ENCODE assay signal across 15 cellular contexts in the genomic region with DNA sequence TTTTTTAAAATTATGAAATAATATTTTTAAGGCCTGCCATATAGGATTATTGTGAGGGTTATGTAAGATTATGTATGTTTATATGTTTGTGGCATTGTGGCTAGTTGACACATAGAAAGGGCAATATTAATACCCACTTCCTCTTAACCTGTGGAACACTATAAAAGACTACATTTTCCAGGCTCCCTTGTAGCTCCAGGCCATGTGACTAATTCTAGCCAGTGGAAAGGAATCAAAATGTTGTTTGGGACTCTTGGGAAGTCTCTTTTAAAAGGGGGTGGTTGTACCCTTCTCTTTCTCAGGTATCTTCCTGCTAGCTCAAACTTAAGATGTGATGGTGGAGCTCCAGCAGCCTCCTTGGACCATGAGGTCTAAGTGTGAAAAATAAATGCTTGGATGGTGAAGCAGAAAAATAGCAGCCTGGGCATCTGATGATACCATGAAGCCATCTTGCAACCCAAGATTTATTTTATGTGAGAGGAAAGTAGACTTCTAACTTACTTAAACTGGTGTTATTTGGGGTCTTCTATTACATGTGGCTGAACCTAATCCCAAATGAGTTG. TPM values are rescaled to one million over a fixed set of nuclear protein-coding genes. Genes with fewer than 3 reads are reported as not detected.
A peak's percentile ranks its signal among the peaks of the same experiment; 100 is the strongest.
DNase-seq lines count a peak whose midpoint lies in the region; ATAC-seq, FAIRE-seq and TF ChIP-seq lines count a peak whose summit lies in the region.
"Had no signal": no experiment of that assay in that cellular context is flagged by ENCODE, and none has a peak within 500 bp of the region (broad histone marks: within the 10 kb centered on the region; RNA-seq: fewer than 3 reads in every experiment).

No MANE protein-coding gene starts in this region.

- no peak overlapping the region for H3K4me3 ChIP-seq in PC-3 (ENCODE audit: low read length)
- H3K4me3 ChIP-seq in H1 (ENCODE audit: extremely low read depth in 1 of 4, insufficient read depth in 2 of 4, low read depth in 3 of 4, low read length in 4 of 4), result no peak overlapping the region
- H3K4me3 ChIP-seq: BLaER1 had no signal

- H2BK120ac ChIP-seq in H1 (replicated peaks; ENCODE audit: low read depth, low read length) (no peak overlapping the region), H9 (ENCODE audit: low read depth, low read length, poor library complexity, severe bottlenecking) (no peak overlapping the region)

- H3K4me1 Mint-ChIP-seq in H9, result peaks cover 2 to 19% of the 10 kb centered on the region in 2 experiments; a peak in 2 of 4 replicates
- H3K4me1 Mint-ChIP-seq: CD4-positive, CD25-positive, alpha-beta regulatory T cell had no signal

- TF ChIP-seq POLR2A in H1 (IDR thresholded peaks at IDR 0.05; ENCODE audit: control extremely low read depth in 1 of 2, low read depth in 2 of 2, low read length in 2 of 2), result no peak
- no peak for TF ChIP-seq POLR2A in GM12891 (IDR thresholded peaks at IDR 0.05; ENCODE audit: low read depth, low read length)

- no peak for TF ChIP-seq RAD21 in Ishikawa (IDR thresholded peaks at IDR 0.05; ENCODE audit: low read depth)
- TF ChIP-seq RAD21 in H1 (IDR thresholded peaks at IDR 0.05 in 1 of 2, conservative IDR thresholded peaks at IDR 0.05 in 1 of 2; ENCODE audit: low read depth in 2 of 2, low read length in 2 of 2), result no peak

- H3K14ac ChIP-seq in H1 (ENCODE audit: insufficient read length) (no peak overlapping the region), H9 (ENCODE audit: insufficient read depth, low read length) (no peak overlapping the region)

- H3K23ac ChIP-seq in H1 (ENCODE audit: insufficient read length) (no peak overlapping the region), H9 (ENCODE audit: insufficient read length, low read depth, low read length) (no peak overlapping the region)

- intact Hi-C loops in PC-3 (cut with micrococcal nuclease), result no loop called here

- POLR2A ChIA-PET in PC-3 (lab: Charles Lee; ENCODE audit: unreplicated experiment) (interaction anchor here (0.7 kb wide), 1 partner anchor 886 kb away, joined by 4 read pairs; no protein-coding TSS in a partner anchor), H1 (lab: Charles Lee; ENCODE audit: partially characterized antibody) (no interaction called here)

- 0 out of 2 replicates have a peak, but pooled peaks cover 2% of the 10 kb centered on the region for H3K27me3 Mint-ChIP-seq in H9 (ENCODE audit: low read depth)
- H3K27me3 Mint-ChIP-seq: CD4-positive, CD25-positive, alpha-beta regulatory T cell had no signal

- no peak overlapping the region for H2BK15ac ChIP-seq in H1 (ENCODE audit: low read length)
- no peak overlapping the region for H2BK15ac ChIP-seq in H9 (ENCODE audit: low read depth, low read length)

- H3K79me2 ChIP-seq in PC-3 (ENCODE audit: low read length) (no peaks in the 10 kb centered on the region), H1 (ENCODE audit: control insufficient read depth in 1 of 2, insufficient read depth in 2 of 2, low read length in 2 of 2) (no peaks in the 10 kb centered on the region), H9 (ENCODE audit: insufficient read depth, low read length) (no peaks in the 10 kb centered on the region)

- no peaks in the 10 kb centered on the region for H4K20me1 ChIP-seq in PC-3 (ENCODE audit: low read length)
- H4K20me1 ChIP-seq in H1 (replicated peaks in 1 of 2; ENCODE audit: control insufficient read depth in 1 of 2, insufficient read depth in 2 of 2, low read length in 2 of 2), result no peaks in the 10 kb centered on the region
- no peaks in the 10 kb centered on the region for H4K20me1 ChIP-seq in H9 (ENCODE audit: control insufficient read depth, insufficient read depth, insufficient read length)
- H4K20me1 ChIP-seq: BLaER1 had no signal

- H2AFZ ChIP-seq in PC-3 (ENCODE audit: low read length) (no peak overlapping the region), H1 (ENCODE audit: low read length) (no peak overlapping the region), H9 (ENCODE audit: low read length) (no peak overlapping the region)

- H3K18ac ChIP-seq in H1 (ENCODE audit: extremely low read depth, low read length) (no peak overlapping the region), H9 (ENCODE audit: insufficient read length, low read depth, low read length) (no peak overlapping the region)

- H3K36me3 Mint-ChIP-seq in H9 (ENCODE audit: insufficient read depth in 1 of 3, low read depth in 3 of 3), result no peaks in the 10 kb centered on the region; a peak in 1 of 7 replicates
- H3K36me3 Mint-ChIP-seq: CD4-positive, CD25-positive, alpha-beta regulatory T cell had no signal

- H3K27ac ChIP-seq in PC-3 (ENCODE audit: low read length) (no peak overlapping the region), H1 (ENCODE audit: low read depth, low read length) (no peak overlapping the region), H9 (ENCODE audit: insufficient read length, low read depth, low read length) (no peak overlapping the region)
- H3K27ac ChIP-seq: BLaER1, HL-60 had no signal

- no peaks in the 10 kb centered on the region for H3K9me3 Mint-ChIP-seq in H9
- H3K9me3 Mint-ChIP-seq: CD4-positive, CD25-positive, alpha-beta regulatory T cell had no signal

- H3K36me3 ChIP-seq in PC-3 (ENCODE audit: low read depth, low read length) (no peaks in the 10 kb centered on the region), H1 (ENCODE audit: control insufficient read depth in 2 of 4, insufficient read depth in 4 of 4, low read length in 3 of 4) (no peaks in the 10 kb centered on the region)
- H3K36me3 ChIP-seq: BLaER1 had no signal

- no peaks in the 10 kb centered on the region for H3K9me3 ChIP-seq in PC-3 (ENCODE audit: low read length)
- no peaks in the 10 kb centered on the region for H3K9me3 ChIP-seq in H1 (ENCODE audit: insufficient read depth in 2 of 2, low read depth in 1 of 2, low read length in 1 of 2)
- no peaks in the 10 kb centered on the region for H3K9me3 ChIP-seq in H9 (ENCODE audit: control insufficient read depth, low read depth, low read length)
- H3K9me3 ChIP-seq: BLaER1 had no signal

- H4K91ac ChIP-seq in H1 (replicated peaks; ENCODE audit: insufficient read length, low read length), result no peak overlapping the region
- H4K91ac ChIP-seq in H9 (ENCODE audit: insufficient read length, low read depth, low read length), result no peak overlapping the region

- CTCF ChIA-PET in PC-3 (lab: Charles Lee) (no interaction called here), H1 (lab: Charles Lee; ENCODE audit: partially characterized antibody) (interaction anchor here (1.1 kb wide), 1 partner anchor 26 kb away, joined by 3 read pairs; no protein-coding TSS in a partner anchor)

- FAIRE-seq in H1 (lab: Jason Lieb, UNC) (no peak), GM12891 (lab: Jason Lieb, UNC) (no peak)
- FAIRE-seq: H54 had no signal

- BruUV-seq in PC-3 (replicated peaks; lab: Mats Ljungman, UMichigan), result no TSS peak

- no peak overlapping the region for H3K4me3 Mint-ChIP-seq in H9
- H3K4me3 Mint-ChIP-seq: CD4-positive, CD25-positive, alpha-beta regulatory T cell had no signal

- TF ChIP-seq CTCF in PC-3 (conservative IDR thresholded peaks at IDR 0.05; ENCODE audit: low read depth, low read length) (no peak), H1 (IDR thresholded peaks at IDR 0.05; ENCODE audit: control extremely low read depth in 1 of 3, insufficient read depth in 1 of 3, low read depth in 1 of 3, low read length in 3 of 3) (no peak), H9 (conservative IDR thresholded peaks at IDR 0.05) (no peak)

- no peak overlapping the region for H2BK20ac ChIP-seq in H1 (ENCODE audit: low read length)
- H2BK20ac ChIP-seq in H9 (ENCODE audit: low read depth, low read length, poor library complexity, severe bottlenecking), result no peak overlapping the region

- no peak overlapping the region for H3K27ac Mint-ChIP-seq in H9
- H3K27ac Mint-ChIP-seq: CD4-positive, CD25-positive, alpha-beta regulatory T cell had no signal

- H4K8ac ChIP-seq in H1 (ENCODE audit: extremely low read depth, insufficient read depth, low read length) (no peak overlapping the region), H9 (replicated peaks; ENCODE audit: insufficient read length, low read depth, low read length) (no peak overlapping the region)

- no peak overlapping the region for H3K4ac ChIP-seq in H1 (replicated peaks; ENCODE audit: insufficient read length, low read depth, low read length)
- H3K4ac ChIP-seq in H9 (ENCODE audit: low read depth, low read length), result no peak overlapping the region

- H3K4me2 ChIP-seq in PC-3 (ENCODE audit: low read length) (no peak overlapping the region), H1 (ENCODE audit: insufficient read depth in 1 of 2, low read depth in 2 of 2, low read length in 2 of 2) (no peak overlapping the region), H9 (ENCODE audit: insufficient read depth, insufficient read length, low read length) (no peak overlapping the region)
- H3K4me2 ChIP-seq: BLaER1 had no signal

- ATAC-seq in PC-3, result no peak
- ATAC-seq in GM18868 (IDR thresholded peaks at IDR 0.05; ENCODE audit: unreplicated experiment), result no peak

- no peaks in the 10 kb centered on the region for H3F3A ChIP-seq in PC-3 (ENCODE audit: low read length, unreplicated experiment)

- H4K5ac ChIP-seq in H1 (ENCODE audit: insufficient read length, low read depth, low read length) (no peak overlapping the region), H9 (ENCODE audit: insufficient read length, low read depth, low read length) (no peak overlapping the region)

- H3K9ac ChIP-seq in PC-3 (ENCODE audit: low read length) (no peak overlapping the region), H1 (replicated peaks in 1 of 4; ENCODE audit: extremely low read depth in 1 of 4, low read depth in 3 of 4, low read length in 3 of 4) (no peak overlapping the region), H9 (ENCODE audit: extremely low read depth, insufficient read length, low read length) (no peak overlapping the region)
- H3K9ac ChIP-seq: BLaER1 had no signal

- H2BK12ac ChIP-seq in H1 (ENCODE audit: low read depth, low read length) (no peak overlapping the region), H9 (ENCODE audit: insufficient read length, low read depth, low read length) (no peak overlapping the region)

- peaks cover 9% of the 10 kb centered on the region; the same call in 1 of the 2 replicates for H3K4me1 ChIP-seq in PC-3 (ENCODE audit: insufficient read depth, low read length)
- H3K4me1 ChIP-seq in H1 (replicated peaks in 1 of 4; ENCODE audit: control insufficient read depth in 3 of 4, insufficient read depth in 4 of 4, low read length in 3 of 4), result peaks cover 0 to 5% (median 1%) of the 10 kb centered on the region in 4 experiments; a peak in 5 of 7 replicates
- no peaks in the 10 kb centered on the region; the same call in 1 of the 2 replicates for H3K4me1 ChIP-seq in H9 (ENCODE audit: insufficient read depth, low read length)

- H3K56ac ChIP-seq in H1 (replicated peaks; ENCODE audit: insufficient read length, low read depth, low read length), result no peak overlapping the region
- H3K56ac ChIP-seq in H9 (ENCODE audit: insufficient read length, low read depth, low read length), result no peak overlapping the region

- H2AK5ac ChIP-seq in H1 (ENCODE audit: low read depth, low read length) (no peak overlapping the region), H9 (ENCODE audit: insufficient read length, low read length) (no peak overlapping the region)

- DNase-seq in NOMO-1 treated with DMSO at 0.1 percent for 48 hours (lab: John Stamatoyannopoulos, UW; ENCODE audit: unreplicated experiment), result peak; percentile 35
- DNase-seq in NOMO-1 treated with dmso at 0.1 percent for 144 hours (lab: John Stamatoyannopoulos, UW; ENCODE audit: unreplicated experiment), result no peak
- DNase-seq in PC-3, result peak; percentile 16
- no peak for DNase-seq in H1 (ENCODE audit: low read depth in 1 of 2, low spot score in 2 of 2)
- no peak for DNase-seq in H9
- no peak for DNase-seq in GM12891 (ENCODE audit: insufficient read length, low spot score)
- DNase-seq: 8988T; AML-193; CD4-positive, CD25-positive, alpha-beta regulatory T cell; DMS53 had no signal

- H3K23me2 ChIP-seq in H1 (ENCODE audit: low read depth, low read length), result peaks cover 5% of the 10 kb centered on the region; the same call in 1 of the 2 replicates
- no peaks in the 10 kb centered on the region for H3K23me2 ChIP-seq in H9 (ENCODE audit: insufficient read length, low read depth, low read length, poor library complexity, severe bottlenecking)

- H2BK5ac ChIP-seq in H1 (ENCODE audit: low read depth, low read length) (no peak overlapping the region), H9 (ENCODE audit: insufficient read length, low read length) (no peak overlapping the region)

- no peak for TF ChIP-seq EP300 in Ishikawa (IDR thresholded peaks at IDR 0.05; ENCODE audit: borderline replicate concordance)
- TF ChIP-seq EP300 in H1 (IDR thresholded peaks at IDR 0.05; ENCODE audit: borderline replicate concordance in 1 of 2, low read depth in 2 of 2, low read length in 2 of 2), result no peak

- H3K9me2 ChIP-seq in PC-3 (replicated peaks; ENCODE audit: low read length), result no peaks in the 10 kb centered on the region

- no peaks in the 10 kb centered on the region for H3K27me3 ChIP-seq in PC-3 (ENCODE audit: low read length)
- H3K27me3 ChIP-seq in H1 (replicated peaks in 1 of 4; ENCODE audit: control insufficient read depth in 3 of 4, extremely low read depth in 1 of 4, insufficient read depth in 3 of 4, low read length in 3 of 4), result no peaks in the 10 kb centered on the region
- H3K27me3 ChIP-seq in H9 (ENCODE audit: insufficient read depth, low read length), result no peaks in the 10 kb centered on the region
- H3K27me3 ChIP-seq: BLaER1 had no signal

- no peaks in the 10 kb centered on the region for H3K79me1 ChIP-seq in H1 (ENCODE audit: low read depth, low read length)
- H3K79me1 ChIP-seq in H9 (ENCODE audit: insufficient read depth, low read depth, low read length, poor library complexity, severe bottlenecking), result no peaks in the 10 kb centered on the region

- no peak overlapping the region for H3T11ph ChIP-seq in H9 (ENCODE audit: low read length)

RNA-seq across cellular contexts. Expression of gene TEKT5, which starts 39.2 kb away (rescaled TPM):
- total RNA-seq in PC-3 (2014; rRNA removed), result not detected in 2 replicates
- total RNA-seq in H1 (2021; fragmentation: NEBNext Ultra II Directional; extraction: Animal tissue kit (Norgen Biotek cat#: 25700)), result not detected in 2 replicates
- polyA plus RNA-seq in H1 (2011; rRNA removed), result 0.24 and 0.95 TPM in 2 replicates
- polyA plus RNA-seq in H1 (2011; cell fraction: cytosol; rRNA removed), result 0.26 TPM
- polyA plus RNA-seq in H1 (2011; cell fraction: nucleus; rRNA removed), result 0.68 TPM
- 0.36 to 1.3 TPM (median 0.60 TPM) in 4 replicates for polyA plus RNA-seq in H1 (2012, experiment 1 of 2)
- polyA plus RNA-seq in H1 (2012, experiment 2 of 2), result not detected
- 0.20 TPM for polyA plus RNA-seq in H1 (2013, experiment 1 of 2)
- 0.09 TPM for polyA plus RNA-seq in H1 (2013, experiment 2 of 2)
- 0.22 and 0.54 TPM in 2 replicates for polyA minus RNA-seq in H1 (2011; rRNA and poly(A)+ RNA removed)
- polyA minus RNA-seq in H1 (2011; cell fraction: cytosol; rRNA and poly(A)+ RNA removed), result not detected
- 1.2 TPM for polyA minus RNA-seq in H1 (2011; cell fraction: nucleus; rRNA and poly(A)+ RNA removed)
- total RNA-seq in H9 (2021), result 0.31 TPM in 1 of 2 replicates, not detected in the other
- 1.1 TPM for polyA plus RNA-seq in GM12891 (2012; ENCODE audit: low read depth, missing spikeins)
- total RNA-seq: CD4-positive, CD25-positive, alpha-beta regulatory T cell had no signal

Comparison
In these comparisons a context has a peak if more than half of its experiments do, and no peak if none do; other contexts are left out.
1. DNase-seq: peak in NOMO-1 treated with DMSO at 0.1 percent for 48 hours (single experiment) and PC-3 (single experiment); none in NOMO-1 treated with dmso at 0.1 percent for 144 hours (single experiment), H1 (0 of 2), H9 (single experiment) and GM12891 (single experiment).